ENCODE assay signal across 7 cellular contexts in the genomic region with DNA sequence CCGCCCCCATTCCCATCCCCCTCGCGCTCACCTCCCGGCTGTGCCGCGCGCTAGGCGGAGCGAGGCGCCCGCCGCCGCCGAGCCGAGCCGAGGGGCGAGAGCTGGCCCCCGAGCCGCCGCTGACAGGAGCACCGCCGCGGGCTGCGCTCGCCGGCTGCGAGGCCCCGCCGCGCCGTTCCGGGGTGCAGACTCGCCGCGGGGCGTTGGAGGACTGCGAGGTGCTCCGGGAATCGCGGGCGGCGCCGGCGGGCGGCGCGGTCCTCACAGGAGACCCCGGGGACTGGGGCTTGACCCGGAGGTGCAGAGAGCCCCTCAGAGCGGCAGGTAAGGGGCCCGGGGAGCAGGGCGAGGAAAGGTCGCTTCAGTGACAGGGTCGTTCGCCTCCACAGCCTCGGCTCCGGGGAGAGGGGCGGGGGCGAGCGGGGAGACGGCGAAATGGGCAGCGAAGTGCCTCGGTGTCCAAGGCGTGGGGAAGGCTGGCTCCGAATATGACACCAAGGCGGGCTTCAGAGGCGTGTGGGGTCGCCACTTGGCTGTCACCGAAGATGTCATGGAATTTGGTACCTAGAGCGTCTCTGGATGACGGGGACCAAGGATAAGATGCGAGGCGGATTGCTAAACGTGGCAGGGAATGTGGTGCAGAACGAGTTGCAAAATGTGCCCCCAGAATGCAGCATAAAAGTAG. TPM values are rescaled to one million over a fixed set of nuclear protein-coding genes. Genes with fewer than 3 reads are reported as not detected.
DNase-seq lines count a peak whose midpoint lies in the region; ATAC-seq and TF ChIP-seq lines count a peak whose summit lies in the region.

No MANE protein-coding gene starts in this region.

- peaks cover 49% of the 10 kb centered on the region for H3K79me2 ChIP-seq in smooth muscle cell (ENCODE audit: low read depth)

- peaks cover 40% of the 10 kb centered on the region for H4K20me1 ChIP-seq in smooth muscle cell (ENCODE audit: low read depth)

- H2AFZ ChIP-seq in smooth muscle cell (ENCODE audit: low read depth): peak overlapping the region; percentile 0

- TF ChIP-seq CTCF in GM10266 (IDR thresholded peaks at IDR 0.05; ENCODE audit: control insufficient read depth, insufficient read depth, low read depth, missing control alignments) (no peak), smooth muscle cell (IDR thresholded peaks at IDR 0.05; ENCODE audit: borderline replicate concordance, insufficient read depth, poor library complexity, severe bottlenecking) (no peak)

- H3K9me3 ChIP-seq in SK-N-MC (ENCODE audit: low read depth, low read length): no peaks in the 10 kb centered on the region
- no peaks in the 10 kb centered on the region for H3K9me3 ChIP-seq in smooth muscle cell (replicated peaks; ENCODE audit: low read depth)

- WGBS in smooth muscle cell (ENCODE audit: low lambda C conversion rate): under 1% methylated on average over 59 of the region's 76 CpGs

- H3K4me3 ChIP-seq in SK-N-MC (peak overlapping the region; percentile 86), smooth muscle cell (peak overlapping the region; percentile 75)

- H3K36me3 ChIP-seq in SK-N-MC (ENCODE audit: insufficient read depth, low read length): no peaks in the 10 kb centered on the region
- H3K36me3 ChIP-seq in smooth muscle cell (ENCODE audit: low read depth): no peaks in the 10 kb centered on the region

- H3F3A ChIP-seq in smooth muscle cell (ENCODE audit: low read depth): peaks cover 11% of the 10 kb centered on the region

- H3K27me3 ChIP-seq in smooth muscle cell (ENCODE audit: low read depth): no peaks in the 10 kb centered on the region

- ATAC-seq in HG02678 (IDR thresholded peaks at IDR 0.05; ENCODE audit: unreplicated experiment) (peak; percentile 36), GM18861 (IDR thresholded peaks at IDR 0.05; ENCODE audit: unreplicated experiment) (no peak)

- DNase-seq in GM10266 (ENCODE audit: extremely low spot score) (peak; percentile 36), SK-N-MC (ENCODE audit: low read depth, low spot score) (no peak), astrocyte of the hippocampus (ENCODE audit: low read depth, low spot score) (peak; percentile 51), iPS-NIHi11 (ENCODE audit: low spot score) (peak; percentile 45), smooth muscle cell (lab: John Stamatoyannopoulos, UW; ENCODE audit: unreplicated experiment) (peak; percentile 30)

- peak overlapping the region; percentile 91 for H3K4me2 ChIP-seq in smooth muscle cell

- H3K9ac ChIP-seq in SK-N-MC (ENCODE audit: insufficient read length) (peak overlapping the region; percentile 68), smooth muscle cell (ENCODE audit: low read depth) (peak overlapping the region; percentile 79)

- H3K27ac ChIP-seq in SK-N-MC: no peak overlapping the region
- H3K27ac ChIP-seq in smooth muscle cell (ENCODE audit: low read depth): peak overlapping the region; percentile 52

- H3K4me1 ChIP-seq in smooth muscle cell (ENCODE audit: low read depth): peaks cover 15% of the 10 kb centered on the region

RNA-seq across cellular contexts. Expression of a gene that starts 0.5 kb away (rescaled TPM):
- 27.6 and 47.0 TPM in 2 replicates for total RNA-seq in smooth muscle cell
- polyA plus RNA-seq in smooth muscle cell: 8.3 and 30.9 TPM in 2 replicates
